Comparison of ENCODE assay signal across 9 cellular contexts in the genomic region with DNA sequence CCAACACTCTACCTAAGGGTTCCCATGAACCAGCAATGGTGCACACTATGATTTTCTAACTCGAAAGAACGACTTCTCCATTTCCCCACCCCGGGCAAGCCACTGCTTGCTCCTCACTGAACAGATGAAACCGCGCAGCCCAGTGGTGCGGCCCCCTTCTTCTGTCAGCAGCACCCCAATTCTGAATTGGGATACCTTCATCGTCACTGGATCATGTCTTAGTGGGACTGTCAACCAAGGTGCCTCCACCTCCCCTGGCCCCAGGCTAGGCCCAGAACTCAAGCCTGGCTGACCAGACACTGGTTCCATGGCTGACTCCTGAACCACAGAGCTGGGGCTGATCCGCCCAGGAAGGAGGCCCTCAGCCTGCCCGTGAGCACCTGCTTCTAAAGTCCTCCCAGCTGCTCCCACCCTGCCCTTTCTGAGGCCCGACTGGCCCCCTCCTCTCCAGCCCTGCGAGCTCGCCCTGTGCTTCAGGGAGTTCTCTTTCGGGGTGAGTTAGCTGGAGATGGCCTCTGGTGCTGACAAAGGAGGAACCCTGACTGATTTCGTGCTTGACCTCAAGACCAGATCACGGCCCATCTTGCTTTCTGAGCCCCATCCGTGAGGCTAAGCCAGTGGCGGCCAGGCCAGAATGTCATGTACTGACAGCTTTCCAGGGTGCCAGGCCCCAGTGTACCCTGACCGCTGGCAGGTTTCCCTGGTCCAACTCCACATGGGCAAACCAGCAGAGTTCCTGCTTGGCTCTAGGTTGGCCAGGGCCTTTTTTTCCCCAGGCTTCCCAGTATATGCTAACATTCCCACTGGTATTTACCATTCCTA. TPM values are rescaled to one million over a fixed set of nuclear protein-coding genes. Genes with fewer than 3 reads are reported as not detected.
DNase-seq lines count a peak whose midpoint lies in the region; ATAC-seq and TF ChIP-seq lines count a peak whose summit lies in the region.
"Had no signal": no experiment of that assay in that cellular context is flagged by ENCODE, and none has a peak within 500 bp of the region (broad histone marks: within the 10 kb centered on the region; RNA-seq: fewer than 3 reads in every experiment).

No MANE protein-coding gene starts in this region.

- H3K36me3 ChIP-seq in right lobe of liver = peaks cover 0 to under 1% (median 0%) of the 10 kb centered on the region in 4 donors
- H3K36me3 ChIP-seq in stomach = peaks cover 3 to 26% (median 20%) of the 10 kb centered on the region in 4 donors

- intact Hi-C loops in right lobe of liver (cut with DNase I) = no loop called here
- intact Hi-C loops in stomach (cut with DNase I; ENCODE audit: low total_unique reads) = no loop called here

- H3K4me3 Mint-ChIP-seq in T-helper 1 cell treated with Interleukin-12 subunit alpha and Interleukin-12 subunit beta and Interleukin-4 antibody, amounts not matched to agents 30 μg/mL and 1 μg/mL, for 36 hours = no peak overlapping the region
- no peak overlapping the region for H3K4me3 Mint-ChIP-seq in activated naive CD8-positive, alpha-beta T cell treated with anti-CD3 and anti-CD28 coated beads for 36 hours

- H3K27me3 Mint-ChIP-seq in T-helper 1 cell treated with Interleukin-12 subunit alpha and Interleukin-12 subunit beta and Interleukin-4 antibody, amounts not matched to agents 30 μg/mL and 1 μg/mL, for 36 hours (ENCODE audit: low read depth) = no peaks in the 10 kb centered on the region
- no peaks in the 10 kb centered on the region for H3K27me3 Mint-ChIP-seq in activated naive CD8-positive, alpha-beta T cell treated with anti-CD3 and anti-CD28 coated beads for 36 hours

- H3K4me1 ChIP-seq in right lobe of liver (peaks cover 0 to 54% (median 21%) of the 10 kb centered on the region in 4 donors), stomach (peaks cover 64 to 82% (median 70%) of the 10 kb centered on the region in 4 donors)

- no peak for TF ChIP-seq CTCF in right lobe of liver (IDR thresholded peaks at IDR 0.05)
- no peak for TF ChIP-seq CTCF in stomach (IDR thresholded peaks at IDR 0.05)

- H3K27ac Mint-ChIP-seq in T-helper 1 cell treated with Interleukin-12 subunit alpha and Interleukin-12 subunit beta and Interleukin-4 antibody, amounts not matched to agents 30 μg/mL and 1 μg/mL, for 36 hours = peak overlapping the region; percentile 94
- peak overlapping the region; percentile 96 for H3K27ac Mint-ChIP-seq in activated naive CD8-positive, alpha-beta T cell treated with anti-CD3 and anti-CD28 coated beads for 36 hours

- H3K9me3 ChIP-seq in right lobe of liver (no peaks in the 10 kb centered on the region), stomach (no peaks in the 10 kb centered on the region)

- H3K27me3 ChIP-seq in right lobe of liver = no peaks in the 10 kb centered on the region
- H3K27me3 ChIP-seq in stomach = no peaks in the 10 kb centered on the region

- no peak for TF ChIP-seq POLR2A in right lobe of liver (IDR thresholded peaks at IDR 0.05)
- no peak for TF ChIP-seq POLR2A in stomach (IDR thresholded peaks at IDR 0.05)

- H3K36me3 Mint-ChIP-seq in T-helper 1 cell treated with Interleukin-12 subunit alpha and Interleukin-12 subunit beta and Interleukin-4 antibody, amounts not matched to agents 30 μg/mL and 1 μg/mL, for 36 hours (ENCODE audit: low read depth) = peaks cover 57% of the 10 kb centered on the region
- peaks cover 29% of the 10 kb centered on the region for H3K36me3 Mint-ChIP-seq in activated naive CD8-positive, alpha-beta T cell treated with anti-CD3 and anti-CD28 coated beads for 36 hours

- H3K9me3 Mint-ChIP-seq in T-helper 1 cell treated with Interleukin-12 subunit alpha and Interleukin-12 subunit beta and Interleukin-4 antibody, amounts not matched to agents 30 μg/mL and 1 μg/mL, for 36 hours = no peaks in the 10 kb centered on the region
- no peaks in the 10 kb centered on the region for H3K9me3 Mint-ChIP-seq in activated naive CD8-positive, alpha-beta T cell treated with anti-CD3 and anti-CD28 coated beads for 36 hours

- no peak for TF ChIP-seq EP300 in stomach (IDR thresholded peaks at IDR 0.05)

- peak; percentile 51 to 78 (median 74) for ATAC-seq in right lobe of liver
- ATAC-seq in HG03432 (IDR thresholded peaks at IDR 0.05; ENCODE audit: unreplicated experiment) = no peak

- H3K4me3 ChIP-seq in right lobe of liver (no peak overlapping the region), stomach (no peak overlapping the region)

- WGBS in right lobe of liver (ENCODE audit: insufficient coverage, low coverage, low lambda C conversion rate, missing lambda C conversion rate) = 53% methylated on average over 12 of the region's 18 CpGs
- 79 to 89% (median 83%) methylated on average over 16 to 18 of the region's 18 CpGs for WGBS in stomach, 5 donors

- DNase-seq in T-helper 1 cell (no peak), right lobe of liver (peak; percentile 77 to 94 (median 92)), stomach (peak; percentile 73), NCI-H2171 treated with DMSO at 0.1 percent for 48 hours (lab: John Stamatoyannopoulos, UW) (no peak)
- DNase-seq in activated naive CD8-positive, alpha-beta T cell treated with anti-CD3 and anti-CD28 coated beads for 36 hours = no peak
- DNase-seq in activated CD8-positive, alpha-beta memory T cell treated with anti-CD3 and anti-CD28 coated beads for 24 hours = no peak
- DNase-seq: NCI-H1105 had no signal

- H3K27ac ChIP-seq in right lobe of liver (peak overlapping the region in 2 of 3 donors; percentile 26 to 74), stomach (peak overlapping the region; percentile 1 to 83 (median 78))

- peaks cover 91% of the 10 kb centered on the region for H3K4me1 Mint-ChIP-seq in T-helper 1 cell treated with Interleukin-12 subunit alpha and Interleukin-12 subunit beta and Interleukin-4 antibody, amounts not matched to agents 30 μg/mL and 1 μg/mL, for 36 hours (ENCODE audit: low read depth)
- peaks cover 81% of the 10 kb centered on the region for H3K4me1 Mint-ChIP-seq in activated naive CD8-positive, alpha-beta T cell treated with anti-CD3 and anti-CD28 coated beads for 36 hours

RNA-seq across cellular contexts. Expression of gene FAM53B, which starts 44.5 kb away (rescaled TPM):
- 1 to 10 TPM; 8.7 to 9.6 TPM for total RNA-seq in activated naive CD8-positive, alpha-beta T cell treated with anti-CD3 and anti-CD28 coated beads for 36 hours
- total RNA-seq in right lobe of liver (10 to 100 TPM in 1 of 6 experiments, 1 to 10 TPM in 5; 4.4 to 10.8 (median 4.8) TPM), stomach (10 to 100 TPM in 4 of 5 donors, 1 to 10 TPM in 1; 9.4 to 46.9 (median 19.3) TPM)
- polyA plus RNA-seq in stomach = 1 to 10 TPM; 5.7 to 9.3 (median 8.2) TPM

Comparison
In these comparisons a context has a peak if more than half of its experiments do, and no peak if none do; other contexts are left out.
1. DNase-seq: peak in right lobe of liver (3 of 3) and stomach (single experiment); none in T-helper 1 cell (0 of 5), activated naive CD8-positive, alpha-beta T cell treated with anti-CD3 and anti-CD28 coated beads for 36 hours (single experiment), NCI-H2171 treated with DMSO at 0.1 percent for 48 hours (single experiment) and activated CD8-positive, alpha-beta memory T cell treated with anti-CD3 and anti-CD28 coated beads for 24 hours (single experiment).